In the genomic region with DNA sequence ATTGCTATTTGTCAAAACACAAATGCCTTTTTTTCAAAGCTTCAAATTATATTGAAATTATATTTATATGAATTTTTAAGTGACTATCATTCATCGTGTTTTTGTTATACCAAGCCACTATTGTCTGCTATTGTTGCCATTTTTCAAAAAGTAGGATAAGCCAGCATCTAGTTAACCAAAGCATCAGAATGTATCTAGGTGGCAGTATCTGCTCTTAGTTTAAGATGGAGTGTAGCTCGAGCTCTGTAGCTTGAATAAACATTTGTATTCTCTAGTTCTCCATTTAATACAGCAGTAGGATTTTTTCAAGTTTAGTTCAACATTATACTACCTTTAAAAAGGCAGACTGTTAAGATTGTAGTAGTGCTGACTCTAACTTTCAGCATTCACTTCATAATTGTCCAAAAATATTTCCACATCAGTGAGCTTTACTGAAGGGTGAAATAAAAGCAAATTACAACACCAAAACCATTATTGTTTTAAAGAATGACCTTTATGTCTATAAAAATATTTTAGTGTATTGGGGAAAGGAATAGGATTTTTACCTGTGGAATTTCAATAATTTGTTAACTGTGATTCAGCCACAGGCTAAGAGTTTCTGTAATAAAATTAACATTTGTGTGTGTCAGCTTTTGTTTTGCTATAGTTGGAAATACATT, we compare ENCODE assay signal across 8 cellular contexts. TPM values are rescaled to one million over a fixed set of nuclear protein-coding genes. Genes with fewer than 3 reads are reported as not detected.
DNase-seq lines count a peak whose midpoint lies in the region; ATAC-seq lines count a peak whose summit lies in the region.

No MANE protein-coding gene starts in this region.

- POLR2A ChIA-PET in naive thymus-derived CD8-positive, alpha-beta T cell (lab: Charles Lee) = no interaction called here

- DNase-seq in GM03348 (ENCODE audit: low spot score) = peak; percentile 50
- DNase-seq in NCI-H1694 (lab: John Stamatoyannopoulos, UW) = peak; percentile 6
- DNase-seq in cerebellum (ENCODE audit: low spot score) = peak; percentile 34
- peak in 2 of 10 donors; percentile 14 to 25 for DNase-seq in naive thymus-derived CD8-positive, alpha-beta T cell
- no peak for DNase-seq in activated CD4-positive, alpha-beta T cell treated with anti-CD3 and anti-CD28 coated beads, Interleukin-2, amount 50 U/mL, for 1 hour
- DNase-seq in NCI-H2196 treated with DMSO at 0.1 percent for 48 hours (lab: John Stamatoyannopoulos, UW; ENCODE audit: unreplicated experiment) = no peak
- no peak for DNase-seq in stimulated activated naive CD8-positive, alpha-beta T cell treated with anti-CD3 and anti-CD28 coated beads, Interleukin-15, Interleukin-2, amounts not matched to agents 100 U/mL and 50 U/mL, for 24 hours
- no peak for DNase-seq in amygdala (lab: John Stamatoyannopoulos, UW)

- peak overlapping the region in 1 of 10 donors; percentile 36 for H3K27ac Mint-ChIP-seq in naive thymus-derived CD8-positive, alpha-beta T cell

- peaks cover 0 to 7% (median under 1%) of the 10 kb centered on the region in 4 donors for H3K4me1 Mint-ChIP-seq in naive thymus-derived CD8-positive, alpha-beta T cell

- peaks cover 0 to 15% (median 0%) of the 10 kb centered on the region in 3 donors for H3K36me3 Mint-ChIP-seq in naive thymus-derived CD8-positive, alpha-beta T cell

- no peaks in the 10 kb centered on the region for H3K27me3 Mint-ChIP-seq in naive thymus-derived CD8-positive, alpha-beta T cell

- H3K9me3 Mint-ChIP-seq in naive thymus-derived CD8-positive, alpha-beta T cell = no peaks in the 10 kb centered on the region

- ATAC-seq in naive thymus-derived CD8-positive, alpha-beta T cell = peak; percentile 47 to 66
- ATAC-seq in stimulated activated naive CD8-positive, alpha-beta T cell treated with anti-CD3 and anti-CD28 coated beads, Interleukin-15, Interleukin-2, amounts not matched to agents 100 U/mL and 50 U/mL, for 24 hours = no peak

- no peak overlapping the region for H3K4me3 Mint-ChIP-seq in naive thymus-derived CD8-positive, alpha-beta T cell

RNA-seq across cellular contexts. Expression of gene C15orf61, which starts 19.6 kb away (rescaled TPM):
- 17.2 TPM for total RNA-seq in cerebellum
- 10 to 100 TPM; 11.5 to 11.9 TPM for total RNA-seq in naive thymus-derived CD8-positive, alpha-beta T cell
- 1 to 10 TPM; 6.1 to 8.3 (median 6.4) TPM for polyA plus RNA-seq in naive thymus-derived CD8-positive, alpha-beta T cell

RNA-seq across cellular contexts. Expression of gene MAP2K5, which starts 41.2 kb away (rescaled TPM):
- total RNA-seq in cerebellum = 17.0 TPM
- 10 to 100 TPM; 33.1 to 37.6 TPM for total RNA-seq in naive thymus-derived CD8-positive, alpha-beta T cell
- 10 to 100 TPM; 17.8 to 22.5 (median 21.2) TPM for polyA plus RNA-seq in naive thymus-derived CD8-positive, alpha-beta T cell

Comparison
In these comparisons a context has a peak if more than half of its experiments do, and no peak if none do; other contexts are left out.
1. DNase-seq: peak in GM03348 (single experiment), NCI-H1694 (single experiment) and cerebellum (single experiment); none in activated CD4-positive, alpha-beta T cell treated with anti-CD3 and anti-CD28 coated beads, Interleukin-2, amount 50 U/mL, for 1 hour (single experiment), NCI-H2196 treated with DMSO at 0.1 percent for 48 hours (single experiment), stimulated activated naive CD8-positive, alpha-beta T cell treated with anti-CD3 and anti-CD28 coated beads, Interleukin-15, Interleukin-2, amounts not matched to agents 100 U/mL and 50 U/mL, for 24 hours (single experiment) and amygdala (0 of 56).